In genomic region chr1:94614168-94614815, GRCh38 we compare ENCODE assay signal across 15 cellular contexts.
"Had no signal": no experiment of that assay in that cellular context is flagged by ENCODE, and none has a peak within 500 bp of the region (broad histone marks: within the 10 kb centered on the region; RNA-seq: fewer than 3 reads in every experiment).

No MANE protein-coding gene starts in this region.

- H3K36me3 ChIP-seq: gastroesophageal sphincter had no signal

- DNase-seq: activated B cell treated with CpG ODN at 0.5 μM for 24 hours; activated CD4-positive, alpha-beta T cell treated with anti-CD3 and anti-CD28 coated beads, Interleukin-2, amount 10 ng/mL, durations not matched to agents 7 days and 5 days; activated CD8-positive, alpha-beta memory T cell treated with anti-CD3 and anti-CD28 coated beads for 24 hours; activated naive CD4-positive, alpha-beta T cell treated with anti-CD3 and anti-CD28 coated beads for 36 hours; caudate nucleus; effector memory CD4-positive, alpha-beta T cell; nucleus accumbens had no signal

- H3K9me3 Mint-ChIP-seq: activated CD4-positive, alpha-beta T cell treated with anti-CD3 and anti-CD28 coated beads, Interleukin-2, amount 10 ng/mL, durations not matched to agents 7 days and 5 days; T-helper 1 cell treated with Interleukin-12 subunit alpha and Interleukin-12 subunit beta and Interleukin-4 antibody, amounts not matched to agents 30 μg/mL and 1 μg/mL, for 36 hours had no signal

- H3K27ac ChIP-seq: epithelial cell of prostate, gastroesophageal sphincter had no signal

- H3K36me3 Mint-ChIP-seq: stimulated activated memory B cell treated with anti-CD40 and anti-IgM and Interleukin-4, amounts not matched to agents 10 μg/mL and 1 μg/mL and 100 μg/mL, for 72 hours had no signal

- H3K4me1 Mint-ChIP-seq: activated B cell treated with CpG ODN at 0.5 μM for 24 hours had no signal

- H3K27me3 Mint-ChIP-seq: progenitor cell of endocrine pancreas, type B pancreatic cell had no signal

- H3K4me2 ChIP-seq: smooth muscle cell had no signal

- ATAC-seq: gastroesophageal sphincter; stimulated activated memory B cell treated with anti-CD40 and anti-IgM and Interleukin-4, amounts not matched to agents 10 μg/mL and 1 μg/mL and 100 μg/mL, for 72 hours had no signal

- H3K4me3 ChIP-seq: gastroesophageal sphincter, smooth muscle cell had no signal

- H3K9me3 ChIP-seq: gastroesophageal sphincter had no signal

- H3K27me3 ChIP-seq: gastroesophageal sphincter had no signal

- H3K27ac Mint-ChIP-seq: activated B cell treated with CpG ODN at 0.5 μM for 24 hours; activated CD4-positive, alpha-beta T cell treated with anti-CD3 and anti-CD28 coated beads, Interleukin-2, amount 10 ng/mL, durations not matched to agents 7 days and 5 days; activated naive CD4-positive, alpha-beta T cell treated with anti-CD3 and anti-CD28 coated beads for 36 hours; progenitor cell of endocrine pancreas; stimulated activated memory B cell treated with anti-CD40 and anti-IgM and Interleukin-4, amounts not matched to agents 10 μg/mL and 1 μg/mL and 100 μg/mL, for 72 hours; T-helper 1 cell treated with Interleukin-12 subunit alpha and Interleukin-12 subunit beta and Interleukin-4 antibody, amounts not matched to agents 30 μg/mL and 1 μg/mL, for 36 hours; type B pancreatic cell had no signal

- H3K4me3 Mint-ChIP-seq: activated B cell treated with CpG ODN at 0.5 μM for 24 hours; activated CD4-positive, alpha-beta T cell treated with anti-CD3 and anti-CD28 coated beads, Interleukin-2, amount 10 ng/mL, durations not matched to agents 7 days and 5 days; activated naive CD4-positive, alpha-beta T cell treated with anti-CD3 and anti-CD28 coated beads for 36 hours; mesothelial cell of epicardium; stimulated activated memory B cell treated with anti-CD40 and anti-IgM and Interleukin-4, amounts not matched to agents 10 μg/mL and 1 μg/mL and 100 μg/mL, for 72 hours; T-helper 1 cell treated with Interleukin-12 subunit alpha and Interleukin-12 subunit beta and Interleukin-4 antibody, amounts not matched to agents 30 μg/mL and 1 μg/mL, for 36 hours; type B pancreatic cell had no signal
